ENCODE assay signal across 8 cellular contexts in the genomic region with DNA sequence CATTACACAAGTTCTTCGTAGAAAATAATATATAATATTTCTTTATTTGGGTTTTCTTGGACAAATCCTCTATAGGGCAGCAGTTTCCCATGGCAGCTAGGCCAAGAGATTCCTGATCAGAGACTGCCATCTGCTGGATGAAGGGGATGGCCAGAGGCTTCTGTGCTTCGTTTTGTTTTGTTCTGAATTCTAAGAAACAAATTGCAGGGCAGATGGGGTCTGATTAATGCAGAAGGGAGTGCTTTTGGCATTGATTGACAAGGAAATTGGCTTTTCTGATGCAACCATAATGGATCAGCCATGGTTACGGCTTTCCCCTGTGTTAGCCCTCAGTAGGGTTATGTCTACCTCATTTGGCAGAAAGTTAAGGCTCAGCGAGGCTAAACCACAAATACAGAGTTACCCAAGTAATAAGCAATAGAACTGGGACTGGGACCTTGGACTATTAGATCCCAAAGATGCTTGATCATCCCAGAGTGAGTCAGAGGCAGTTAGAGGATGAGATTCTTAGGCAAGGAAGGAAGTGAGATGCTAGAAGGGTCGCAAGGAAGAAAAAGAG.
A peak's percentile ranks its signal among the peaks of the same experiment; 100 is the strongest.
DNase-seq lines count a peak whose midpoint lies in the region; ATAC-seq and TF ChIP-seq lines count a peak whose summit lies in the region.

No MANE protein-coding gene starts in this region.

- in situ Hi-C loops in transverse colon (cut with MboI; ENCODE audit: low pct_ligation_motif_present in 1 of 4, low pct_unique_long_range_greater_than_20kb in 1 of 4, low sequenced_read_pairs in 3 of 4) = loop anchor here (5.0 to 25.0 kb wide), 4 partner anchors 1256 to 1268 kb away; a partner anchor contains a TSS

- ATAC-seq in HG02981 (IDR thresholded peaks at IDR 0.05; ENCODE audit: unreplicated experiment) (peak; percentile 55), left lung (peak; percentile 78)

- no peak for TF ChIP-seq POLR2A in transverse colon (IDR thresholded peaks at IDR 0.05)

- peak; percentile 85 for TF ChIP-seq CTCF in cardiac fibroblast (IDR thresholded peaks at IDR 0.05; ENCODE audit: low read depth, low read length)
- peak; percentile 69 for TF ChIP-seq CTCF in left lung (IDR thresholded peaks at IDR 0.05)
- TF ChIP-seq CTCF in transverse colon (IDR thresholded peaks at IDR 0.05) = peak; percentile 75 to 81 (median 78)

- H3K9me3 ChIP-seq in left lung (no peaks in the 10 kb centered on the region), transverse colon (no peaks in the 10 kb centered on the region)

- H3K27ac ChIP-seq in left lung (no peak overlapping the region), transverse colon (peak overlapping the region in 1 of 4 donors; percentile 9)

- 38% methylated on average over 5 of the region's 5 CpGs; no CpG with 5 or more reads in 1 of the 2 donors for WGBS in transverse colon (ENCODE audit: low coverage in 1 of 2), 2 donors

- no peak for TF ChIP-seq EP300 in transverse colon (IDR thresholded peaks at IDR 0.05; ENCODE audit: low read depth)

- DNase-seq in stimulated activated CD4-positive, alpha-beta T cell treated with anti-CD3 and anti-CD28 coated beads, Interleukin-2, amount 100 ng/mL, for 48 hours = peak; percentile 2 to 3
- DNase-seq in stimulated activated CD4-positive, alpha-beta T cell treated with anti-CD3 and anti-CD28 coated beads, Interleukin-4, amount 100 ng/mL, for 4 hours = no peak
- DNase-seq in NCI-H69 (lab: John Stamatoyannopoulos, UW) (peak; percentile 60), cardiac fibroblast (ENCODE audit: low read depth in 2 of 2) (peak; percentile 78 to 79), left lung (no peak), transverse colon (peak; percentile 51), cortex of kidney (lab: John Stamatoyannopoulos, UW) (no peak)

- H3K4me1 ChIP-seq in left lung (peaks cover 0 to 6% of the 10 kb centered on the region in 2 donors), transverse colon (peaks cover 5 to 26% (median 8%) of the 10 kb centered on the region in 4 donors)

- intact Hi-C loops in left lung (cut with DNase I) = no loop called here
- intact Hi-C loops in transverse colon (cut with DNase I; ENCODE audit: low total_unique reads) = no loop called here

- no peaks in the 10 kb centered on the region for H3K27me3 ChIP-seq in left lung
- H3K27me3 ChIP-seq in transverse colon = no peaks in the 10 kb centered on the region

- no peaks in the 10 kb centered on the region for H3K36me3 ChIP-seq in left lung
- H3K36me3 ChIP-seq in transverse colon = no peaks in the 10 kb centered on the region

- no peak overlapping the region for H3K4me3 ChIP-seq in cardiac fibroblast (replicated peaks in 1 of 2; ENCODE audit: low read depth in 2 of 2, low read length in 2 of 2)
- no peak overlapping the region for H3K4me3 ChIP-seq in left lung
- no peak overlapping the region for H3K4me3 ChIP-seq in transverse colon

Comparison
In these comparisons a context has a peak if more than half of its experiments do, and no peak if none do; other contexts are left out.
1. DNase-seq: peak in stimulated activated CD4-positive, alpha-beta T cell treated with anti-CD3 and anti-CD28 coated beads, Interleukin-2, amount 100 ng/mL, for 48 hours (2 of 2), NCI-H69 (single experiment), cardiac fibroblast (2 of 2) and transverse colon (single experiment); none in stimulated activated CD4-positive, alpha-beta T cell treated with anti-CD3 and anti-CD28 coated beads, Interleukin-4, amount 100 ng/mL, for 4 hours (0 of 2), left lung (0 of 2) and cortex of kidney (single experiment).
2. Peak in every context shown above with its lines, with median percentiles within 50 percentile points of each other: CTCF ChIP-seq.